2 cellular contexts compared by ENCODE assay signal in the genomic region with DNA sequence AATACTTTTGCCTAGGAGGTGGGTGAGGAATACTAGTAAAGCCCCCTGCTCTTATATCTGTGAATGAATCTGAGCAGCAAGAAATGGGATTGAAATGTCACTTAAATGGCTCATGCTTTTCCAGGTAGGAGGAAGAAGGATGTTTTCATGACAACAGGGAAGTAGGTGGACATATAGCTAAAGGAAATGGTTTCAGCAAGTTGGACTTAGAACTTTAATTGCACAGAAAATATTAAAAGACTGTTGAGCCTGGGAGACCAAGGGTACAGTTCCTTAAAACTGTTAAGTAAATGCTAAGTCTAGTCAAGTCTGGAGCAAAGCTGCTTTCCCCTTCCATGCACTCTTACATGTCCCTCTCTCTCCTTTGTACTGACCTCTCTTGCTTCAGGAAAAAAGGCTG.
TF ChIP-seq lines count a peak whose summit lies in the region.

No MANE protein-coding gene starts in this region.

TF ChIP-seq in HCT116, 20 proteins besides CTCF, POLR2A, EP300 and RAD21 (continued from another document):
- TF ChIP-seq, protein P1, sequence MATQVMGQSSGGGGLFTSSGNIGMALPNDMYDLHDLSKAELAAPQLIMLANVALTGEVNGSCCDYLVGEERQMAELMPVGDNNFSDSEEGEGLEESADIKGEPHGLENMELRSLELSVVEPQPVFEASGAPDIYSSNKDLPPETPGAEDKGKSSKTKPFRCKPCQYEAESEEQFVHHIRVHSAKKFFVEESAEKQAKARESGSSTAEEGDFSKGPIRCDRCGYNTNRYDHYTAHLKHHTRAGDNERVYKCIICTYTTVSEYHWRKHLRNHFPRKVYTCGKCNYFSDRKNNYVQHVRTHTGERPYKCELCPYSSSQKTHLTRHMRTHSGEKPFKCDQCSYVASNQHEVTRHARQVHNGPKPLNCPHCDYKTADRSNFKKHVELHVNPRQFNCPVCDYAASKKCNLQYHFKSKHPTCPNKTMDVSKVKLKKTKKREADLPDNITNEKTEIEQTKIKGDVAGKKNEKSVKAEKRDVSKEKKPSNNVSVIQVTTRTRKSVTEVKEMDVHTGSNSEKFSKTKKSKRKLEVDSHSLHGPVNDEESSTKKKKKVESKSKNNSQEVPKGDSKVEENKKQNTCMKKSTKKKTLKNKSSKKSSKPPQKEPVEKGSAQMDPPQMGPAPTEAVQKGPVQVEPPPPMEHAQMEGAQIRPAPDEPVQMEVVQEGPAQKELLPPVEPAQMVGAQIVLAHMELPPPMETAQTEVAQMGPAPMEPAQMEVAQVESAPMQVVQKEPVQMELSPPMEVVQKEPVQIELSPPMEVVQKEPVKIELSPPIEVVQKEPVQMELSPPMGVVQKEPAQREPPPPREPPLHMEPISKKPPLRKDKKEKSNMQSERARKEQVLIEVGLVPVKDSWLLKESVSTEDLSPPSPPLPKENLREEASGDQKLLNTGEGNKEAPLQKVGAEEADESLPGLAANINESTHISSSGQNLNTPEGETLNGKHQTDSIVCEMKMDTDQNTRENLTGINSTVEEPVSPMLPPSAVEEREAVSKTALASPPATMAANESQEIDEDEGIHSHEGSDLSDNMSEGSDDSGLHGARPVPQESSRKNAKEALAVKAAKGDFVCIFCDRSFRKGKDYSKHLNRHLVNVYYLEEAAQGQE (IDR thresholded peaks at IDR 0.05; ENCODE audit: low read depth) = no peak
- TF ChIP-seq EGR1 (IDR thresholded peaks at IDR 0.05; ENCODE audit: low read depth) = no peak
- no peak for TF ChIP-seq CBX3 (IDR thresholded peaks at IDR 0.05; ENCODE audit: low read depth)
- TF ChIP-seq YY1 (IDR thresholded peaks at IDR 0.05; ENCODE audit: extremely low read depth, insufficient replicate concordance, low read depth, low read length) = no peak
- no peak for TF ChIP-seq JUND (IDR thresholded peaks at IDR 0.05)
- no peak for TF ChIP-seq ELF1 (IDR thresholded peaks at IDR 0.05; ENCODE audit: borderline replicate concordance, low read depth)
- TF ChIP-seq SP1 (IDR thresholded peaks at IDR 0.05; ENCODE audit: low read depth) = no peak
- no peak for TF ChIP-seq POLR2AphosphoS5 (IDR thresholded peaks at IDR 0.05; ENCODE audit: low read depth, low read length)
- TF ChIP-seq SRF (IDR thresholded peaks at IDR 0.05; ENCODE audit: low read depth) = no peak
- no peak for TF ChIP-seq EZH2 (IDR thresholded peaks at IDR 0.05)
- no peak for TF ChIP-seq EZH2phosphoT487 (IDR thresholded peaks at IDR 0.05; ENCODE audit: borderline replicate concordance)
TF ChIP-seq in HCT116: peak in this region for 0.

TF ChIP-seq in WTC11, 78 proteins besides CTCF, POLR2A, EP300 and RAD21 (continued from another document):
- no peak for TF ChIP-seq JAZF1 (CRISPR knock-in tag; IDR thresholded peaks at IDR 0.05)
- no peak for TF ChIP-seq ZNF263 (CRISPR knock-in tag; IDR thresholded peaks at IDR 0.05; ENCODE audit: low read depth)
- TF ChIP-seq TP53 (CRISPR knock-in tag; IDR thresholded peaks at IDR 0.05) = no peak
- no peak for TF ChIP-seq ZNF396 (CRISPR knock-in tag; IDR thresholded peaks at IDR 0.05; ENCODE audit: borderline replicate concordance)
- TF ChIP-seq, protein P2, sequence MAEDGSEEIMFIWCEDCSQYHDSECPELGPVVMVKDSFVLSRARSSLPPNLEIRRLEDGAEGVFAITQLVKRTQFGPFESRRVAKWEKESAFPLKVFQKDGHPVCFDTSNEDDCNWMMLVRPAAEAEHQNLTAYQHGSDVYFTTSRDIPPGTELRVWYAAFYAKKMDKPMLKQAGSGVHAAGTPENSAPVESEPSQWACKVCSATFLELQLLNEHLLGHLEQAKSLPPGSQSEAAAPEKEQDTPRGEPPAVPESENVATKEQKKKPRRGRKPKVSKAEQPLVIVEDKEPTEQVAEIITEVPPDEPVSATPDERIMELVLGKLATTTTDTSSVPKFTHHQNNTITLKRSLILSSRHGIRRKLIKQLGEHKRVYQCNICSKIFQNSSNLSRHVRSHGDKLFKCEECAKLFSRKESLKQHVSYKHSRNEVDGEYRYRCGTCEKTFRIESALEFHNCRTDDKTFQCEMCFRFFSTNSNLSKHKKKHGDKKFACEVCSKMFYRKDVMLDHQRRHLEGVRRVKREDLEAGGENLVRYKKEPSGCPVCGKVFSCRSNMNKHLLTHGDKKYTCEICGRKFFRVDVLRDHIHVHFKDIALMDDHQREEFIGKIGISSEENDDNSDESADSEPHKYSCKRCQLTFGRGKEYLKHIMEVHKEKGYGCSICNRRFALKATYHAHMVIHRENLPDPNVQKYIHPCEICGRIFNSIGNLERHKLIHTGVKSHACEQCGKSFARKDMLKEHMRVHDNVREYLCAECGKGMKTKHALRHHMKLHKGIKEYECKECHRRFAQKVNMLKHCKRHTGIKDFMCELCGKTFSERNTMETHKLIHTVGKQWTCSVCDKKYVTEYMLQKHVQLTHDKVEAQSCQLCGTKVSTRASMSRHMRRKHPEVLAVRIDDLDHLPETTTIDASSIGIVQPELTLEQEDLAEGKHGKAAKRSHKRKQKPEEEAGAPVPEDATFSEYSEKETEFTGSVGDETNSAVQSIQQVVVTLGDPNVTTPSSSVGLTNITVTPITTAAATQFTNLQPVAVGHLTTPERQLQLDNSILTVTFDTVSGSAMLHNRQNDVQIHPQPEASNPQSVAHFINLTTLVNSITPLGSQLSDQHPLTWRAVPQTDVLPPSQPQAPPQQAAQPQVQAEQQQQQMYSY (CRISPR knock-in tag; IDR thresholded peaks at IDR 0.05) = no peak
- TF ChIP-seq, protein P3, sequence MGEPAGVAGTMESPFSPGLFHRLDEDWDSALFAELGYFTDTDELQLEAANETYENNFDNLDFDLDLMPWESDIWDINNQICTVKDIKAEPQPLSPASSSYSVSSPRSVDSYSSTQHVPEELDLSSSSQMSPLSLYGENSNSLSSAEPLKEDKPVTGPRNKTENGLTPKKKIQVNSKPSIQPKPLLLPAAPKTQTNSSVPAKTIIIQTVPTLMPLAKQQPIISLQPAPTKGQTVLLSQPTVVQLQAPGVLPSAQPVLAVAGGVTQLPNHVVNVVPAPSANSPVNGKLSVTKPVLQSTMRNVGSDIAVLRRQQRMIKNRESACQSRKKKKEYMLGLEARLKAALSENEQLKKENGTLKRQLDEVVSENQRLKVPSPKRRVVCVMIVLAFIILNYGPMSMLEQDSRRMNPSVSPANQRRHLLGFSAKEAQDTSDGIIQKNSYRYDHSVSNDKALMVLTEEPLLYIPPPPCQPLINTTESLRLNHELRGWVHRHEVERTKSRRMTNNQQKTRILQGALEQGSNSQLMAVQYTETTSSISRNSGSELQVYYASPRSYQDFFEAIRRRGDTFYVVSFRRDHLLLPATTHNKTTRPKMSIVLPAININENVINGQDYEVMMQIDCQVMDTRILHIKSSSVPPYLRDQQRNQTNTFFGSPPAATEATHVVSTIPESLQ (CRISPR knock-in tag; IDR thresholded peaks at IDR 0.05) = no peak
- TF ChIP-seq, protein P4, sequence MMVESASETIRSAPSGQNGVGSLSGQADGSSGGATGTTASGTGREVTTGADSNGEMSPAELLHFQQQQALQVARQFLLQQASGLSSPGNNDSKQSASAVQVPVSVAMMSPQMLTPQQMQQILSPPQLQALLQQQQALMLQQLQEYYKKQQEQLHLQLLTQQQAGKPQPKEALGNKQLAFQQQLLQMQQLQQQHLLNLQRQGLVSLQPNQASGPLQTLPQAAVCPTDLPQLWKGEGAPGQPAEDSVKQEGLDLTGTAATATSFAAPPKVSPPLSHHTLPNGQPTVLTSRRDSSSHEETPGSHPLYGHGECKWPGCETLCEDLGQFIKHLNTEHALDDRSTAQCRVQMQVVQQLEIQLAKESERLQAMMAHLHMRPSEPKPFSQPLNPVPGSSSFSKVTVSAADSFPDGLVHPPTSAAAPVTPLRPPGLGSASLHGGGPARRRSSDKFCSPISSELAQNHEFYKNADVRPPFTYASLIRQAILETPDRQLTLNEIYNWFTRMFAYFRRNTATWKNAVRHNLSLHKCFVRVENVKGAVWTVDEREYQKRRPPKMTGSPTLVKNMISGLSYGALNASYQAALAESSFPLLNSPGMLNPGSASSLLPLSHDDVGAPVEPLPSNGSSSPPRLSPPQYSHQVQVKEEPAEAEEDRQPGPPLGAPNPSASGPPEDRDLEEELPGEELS (CRISPR knock-in tag; IDR thresholded peaks at IDR 0.05) = no peak
- TF ChIP-seq GTF2I (CRISPR knock-in tag; conservative IDR thresholded peaks at IDR 0.05) = no peak
- TF ChIP-seq, protein P5, sequence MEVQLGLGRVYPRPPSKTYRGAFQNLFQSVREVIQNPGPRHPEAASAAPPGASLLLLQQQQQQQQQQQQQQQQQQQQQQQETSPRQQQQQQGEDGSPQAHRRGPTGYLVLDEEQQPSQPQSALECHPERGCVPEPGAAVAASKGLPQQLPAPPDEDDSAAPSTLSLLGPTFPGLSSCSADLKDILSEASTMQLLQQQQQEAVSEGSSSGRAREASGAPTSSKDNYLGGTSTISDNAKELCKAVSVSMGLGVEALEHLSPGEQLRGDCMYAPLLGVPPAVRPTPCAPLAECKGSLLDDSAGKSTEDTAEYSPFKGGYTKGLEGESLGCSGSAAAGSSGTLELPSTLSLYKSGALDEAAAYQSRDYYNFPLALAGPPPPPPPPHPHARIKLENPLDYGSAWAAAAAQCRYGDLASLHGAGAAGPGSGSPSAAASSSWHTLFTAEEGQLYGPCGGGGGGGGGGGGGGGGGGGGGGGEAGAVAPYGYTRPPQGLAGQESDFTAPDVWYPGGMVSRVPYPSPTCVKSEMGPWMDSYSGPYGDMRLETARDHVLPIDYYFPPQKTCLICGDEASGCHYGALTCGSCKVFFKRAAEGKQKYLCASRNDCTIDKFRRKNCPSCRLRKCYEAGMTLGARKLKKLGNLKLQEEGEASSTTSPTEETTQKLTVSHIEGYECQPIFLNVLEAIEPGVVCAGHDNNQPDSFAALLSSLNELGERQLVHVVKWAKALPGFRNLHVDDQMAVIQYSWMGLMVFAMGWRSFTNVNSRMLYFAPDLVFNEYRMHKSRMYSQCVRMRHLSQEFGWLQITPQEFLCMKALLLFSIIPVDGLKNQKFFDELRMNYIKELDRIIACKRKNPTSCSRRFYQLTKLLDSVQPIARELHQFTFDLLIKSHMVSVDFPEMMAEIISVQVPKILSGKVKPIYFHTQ (CRISPR knock-in tag; IDR thresholded peaks at IDR 0.05) = no peak
- TF ChIP-seq, protein P6, sequence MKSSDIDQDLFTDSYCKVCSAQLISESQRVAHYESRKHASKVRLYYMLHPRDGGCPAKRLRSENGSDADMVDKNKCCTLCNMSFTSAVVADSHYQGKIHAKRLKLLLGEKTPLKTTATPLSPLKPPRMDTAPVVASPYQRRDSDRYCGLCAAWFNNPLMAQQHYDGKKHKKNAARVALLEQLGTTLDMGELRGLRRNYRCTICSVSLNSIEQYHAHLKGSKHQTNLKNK (CRISPR knock-in tag; IDR thresholded peaks at IDR 0.05) = no peak
